14 cellular contexts compared by ENCODE assay signal in the genomic region with DNA sequence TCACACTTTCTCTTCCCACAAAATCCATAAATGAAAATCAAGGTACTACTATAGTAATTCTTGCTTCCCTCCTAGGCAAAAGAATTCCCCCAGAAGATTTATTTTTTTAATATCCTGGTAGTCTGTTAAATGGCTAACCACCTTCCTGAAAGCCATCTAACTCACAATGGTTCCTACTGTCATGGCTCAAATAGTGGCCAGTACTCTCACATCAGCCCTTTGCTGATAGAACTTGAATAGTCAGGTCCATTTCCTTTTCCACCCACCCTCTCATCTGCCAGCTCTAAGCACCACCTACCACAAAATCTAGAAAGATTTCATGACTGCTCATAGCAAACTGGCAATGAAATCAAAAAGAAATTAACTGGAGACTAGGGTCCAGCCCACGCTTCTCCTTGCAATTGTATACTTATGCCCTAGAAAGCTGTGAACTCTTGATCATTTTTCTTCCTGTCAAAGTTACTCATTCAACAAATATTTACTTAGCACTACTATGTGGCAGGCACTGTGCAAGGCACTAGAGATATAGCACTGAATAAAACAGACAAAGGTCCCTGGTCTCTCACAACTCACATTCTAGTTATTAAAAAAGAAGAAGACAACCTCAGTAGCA.
DNase-seq lines count a peak whose midpoint lies in the region; ATAC-seq and TF ChIP-seq lines count a peak whose summit lies in the region.
"Had no signal": no experiment of that assay in that cellular context is flagged by ENCODE, and none has a peak within 500 bp of the region (broad histone marks: within the 10 kb centered on the region; RNA-seq: fewer than 3 reads in every experiment).

No MANE protein-coding gene starts in this region.

- no peaks in the 10 kb centered on the region for H3K4me1 ChIP-seq in RWPE2 (ENCODE audit: insufficient read depth, poor library complexity, severe bottlenecking)
- peaks cover 0 to 17% (median 5%) of the 10 kb centered on the region in 4 donors for H3K4me1 ChIP-seq in stomach

- H3K9me3 Mint-ChIP-seq in stimulated activated effector memory CD8-positive, alpha-beta T cell treated with anti-CD3 and anti-CD28 coated beads, Interleukin-12 subunit alpha, Interleukin-12 subunit beta, amount 100 ng/mL, for 72 hours, result no peaks in the 10 kb centered on the region

- intact Hi-C loops in stomach (cut with DNase I; ENCODE audit: low total_unique reads), result no loop called here

- H3K27me3 ChIP-seq in RWPE2 (ENCODE audit: insufficient read depth, poor library complexity, severe bottlenecking), result no peaks in the 10 kb centered on the region
- no peaks in the 10 kb centered on the region for H3K27me3 ChIP-seq in stomach
- H3K27me3 ChIP-seq: esophagus squamous epithelium, right atrium auricular region had no signal

- H3K27ac ChIP-seq in RWPE2 (ENCODE audit: poor library complexity, severe bottlenecking), result no peak overlapping the region
- peak overlapping the region in 2 of 5 donors; percentile 55 to 57 for H3K27ac ChIP-seq in stomach
- H3K27ac ChIP-seq: esophagus squamous epithelium, right atrium auricular region, SK-N-MC had no signal

- TF ChIP-seq CTCF in RWPE2 (IDR thresholded peaks at IDR 0.05; ENCODE audit: poor library complexity, severe bottlenecking) (no peak), fibroblast of pulmonary artery (IDR thresholded peaks at IDR 0.05; ENCODE audit: low read length, missing control alignments) (no peak), stomach (IDR thresholded peaks at IDR 0.05) (no peak)

- DNase-seq in HCEC 1CT, result peak; percentile 74
- DNase-seq in RWPE2 (ENCODE audit: low spot score), result no peak
- DNase-seq in fibroblast of pulmonary artery (ENCODE audit: low read depth), result peak; percentile 55
- no peak for DNase-seq in stimulated activated effector memory CD8-positive, alpha-beta T cell treated with anti-CD3 and anti-CD28 coated beads, Interleukin-12 subunit alpha, Interleukin-12 subunit beta, amount 100 ng/mL, for 72 hours (ENCODE audit: low spot score in 2 of 2)
- DNase-seq in stomach, result no peak
- DNase-seq: activated CD4-positive, CD25-positive, alpha-beta regulatory T cell treated with anti-CD3 and anti-CD28 coated beads, Interleukin-2, amount 50 U/mL, for 72 hours; activated effector memory CD4-positive, alpha-beta T cell treated with Interleukin-2 at 50 U/mL for 16 hours; Caco-2; esophagus squamous epithelium; NCI-H1694 had no signal

- no peaks in the 10 kb centered on the region for H3K9me3 ChIP-seq in RWPE2 (ENCODE audit: severe bottlenecking)
- H3K9me3 ChIP-seq in stomach, result no peaks in the 10 kb centered on the region
- H3K9me3 ChIP-seq: Caco-2, esophagus squamous epithelium, right atrium auricular region had no signal

- no peak for TF ChIP-seq POLR2A in stomach (IDR thresholded peaks at IDR 0.05)

- peaks cover 39% of the 10 kb centered on the region for H3K36me3 ChIP-seq in RWPE2 (ENCODE audit: low read depth)
- peaks cover 35 to 83% (median 73%) of the 10 kb centered on the region in 4 donors for H3K36me3 ChIP-seq in stomach

- ATAC-seq in RWPE2 (ENCODE audit: low read depth) (peak; percentile 42; the same call in 1 of the 3 replicates), HG03432 (IDR thresholded peaks at IDR 0.05; ENCODE audit: unreplicated experiment) (no peak), HG03460 (IDR thresholded peaks at IDR 0.05; ENCODE audit: unreplicated experiment) (no peak)
- no peak for ATAC-seq in stimulated activated effector memory CD8-positive, alpha-beta T cell treated with anti-CD3 and anti-CD28 coated beads, Interleukin-12 subunit alpha, Interleukin-12 subunit beta, amount 100 ng/mL, for 72 hours

- TF ChIP-seq EP300 in stomach (IDR thresholded peaks at IDR 0.05), result no peak

- H3K27ac Mint-ChIP-seq in stimulated activated effector memory CD8-positive, alpha-beta T cell treated with anti-CD3 and anti-CD28 coated beads, Interleukin-12 subunit alpha, Interleukin-12 subunit beta, amount 100 ng/mL, for 72 hours, result peak overlapping the region; percentile 79

- H3K4me3 ChIP-seq in RWPE2 (ENCODE audit: severe bottlenecking) (no peak overlapping the region), fibroblast of pulmonary artery (replicated peaks; ENCODE audit: low read depth, low read length) (no peak overlapping the region), stomach (no peak overlapping the region)
- H3K4me3 ChIP-seq: esophagus squamous epithelium, right atrium auricular region, SK-N-MC had no signal

- peaks cover 9% of the 10 kb centered on the region for H3K4me1 Mint-ChIP-seq in stimulated activated effector memory CD8-positive, alpha-beta T cell treated with anti-CD3 and anti-CD28 coated beads, Interleukin-12 subunit alpha, Interleukin-12 subunit beta, amount 100 ng/mL, for 72 hours

- H3K4me3 Mint-ChIP-seq in stimulated activated effector memory CD8-positive, alpha-beta T cell treated with anti-CD3 and anti-CD28 coated beads, Interleukin-12 subunit alpha, Interleukin-12 subunit beta, amount 100 ng/mL, for 72 hours, result no peak overlapping the region

- H3K36me3 Mint-ChIP-seq in stimulated activated effector memory CD8-positive, alpha-beta T cell treated with anti-CD3 and anti-CD28 coated beads, Interleukin-12 subunit alpha, Interleukin-12 subunit beta, amount 100 ng/mL, for 72 hours, result peaks cover 75% of the 10 kb centered on the region

- WGBS in stomach, 5 donors, result 32 to 57% (median 33%) methylated on average over 1 of the region's 1 CpG

Comparison
In these comparisons a context has a peak if more than half of its experiments do, and no peak if none do; other contexts are left out.
1. DNase-seq: peak in HCEC 1CT (single experiment) and fibroblast of pulmonary artery (single experiment); none in RWPE2 (single experiment), stimulated activated effector memory CD8-positive, alpha-beta T cell treated with anti-CD3 and anti-CD28 coated beads, Interleukin-12 subunit alpha, Interleukin-12 subunit beta, amount 100 ng/mL, for 72 hours (0 of 2) and stomach (single experiment).